In the genomic region with DNA sequence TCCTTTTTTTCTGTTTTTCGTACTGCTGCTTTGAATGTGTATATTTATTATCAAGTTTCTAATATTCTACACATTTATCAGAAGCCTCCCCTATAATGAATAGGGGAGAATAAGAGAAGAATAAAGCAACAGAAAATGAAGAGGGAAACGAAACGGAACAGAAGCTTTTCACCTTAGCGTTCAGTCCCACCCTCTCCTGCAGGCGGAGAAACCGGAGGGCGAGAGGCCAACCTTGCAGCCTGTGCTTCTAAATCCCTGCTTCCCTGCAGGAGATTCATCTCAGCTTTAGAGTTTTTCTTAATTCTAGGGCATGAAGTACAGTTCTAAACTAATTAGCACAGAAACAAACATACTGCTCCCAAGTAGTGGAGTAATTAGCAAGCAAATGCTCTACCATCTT, we compare ENCODE assay signal across 9 cellular contexts.
DNase-seq lines count a peak whose midpoint lies in the region; ATAC-seq, FAIRE-seq and TF ChIP-seq lines count a peak whose summit lies in the region.
"Had no signal": no experiment of that assay in that cellular context is flagged by ENCODE, and none has a peak within 500 bp of the region (broad histone marks: within the 10 kb centered on the region; RNA-seq: fewer than 3 reads in every experiment).

No MANE protein-coding gene starts in this region.

- H3K9me3 Mint-ChIP-seq in osteocyte (ENCODE audit: unreplicated experiment): no peaks in the 10 kb centered on the region

- no peaks in the 10 kb centered on the region for H3K36me3 Mint-ChIP-seq in osteocyte (ENCODE audit: unreplicated experiment)

- H3K9me3 ChIP-seq in SJCRH30 (replicated peaks) (no peaks in the 10 kb centered on the region), spleen (peaks cover 0 to 10% (median 0%) of the 10 kb centered on the region in 8 donors), BE2C (no peaks in the 10 kb centered on the region)

- H3K27ac Mint-ChIP-seq in osteocyte (ENCODE audit: unreplicated experiment): peak overlapping the region; percentile 98

- ATAC-seq in foreskin keratinocyte (no peak), GM21529 (IDR thresholded peaks at IDR 0.05; ENCODE audit: unreplicated experiment) (no peak)

- DNase-seq in H54 (ENCODE audit: insufficient read length, low spot score) (no peak), SJCRH30 (peak in 1 of 2 experiments; percentile 53), foreskin keratinocyte (no peak), osteocyte (ENCODE audit: extremely low spot score, unreplicated experiment) (no peak), spleen (no peak), BE2C (no peak), GM13976 (ENCODE audit: low spot score) (no peak)
- DNase-seq: NCI-H1694 treated with DMSO at 0.1 percent for 48 hours had no signal

- intact Hi-C loops in spleen (cut with DNase I; ENCODE audit: low total_unique reads): no loop called here

- H3K4me3 ChIP-seq in SJCRH30 (peak overlapping the region; percentile 39), spleen (no peak overlapping the region), BE2C (ENCODE audit: low read depth, low read length) (no peak overlapping the region)

- in situ Hi-C loops in GM13976 (cut with MboI; ENCODE audit: low sequenced_read_pairs, unreplicated experiment): loop anchor here (10.0 kb wide), 1 partner anchor 212 kb away; no protein-coding TSS in a partner anchor

- TF ChIP-seq CTCF in foreskin keratinocyte (conservative IDR thresholded peaks at IDR 0.05): no peak
- TF ChIP-seq CTCF in osteocyte (IDR thresholded peaks at IDR 0.05): no peak
- no peak for TF ChIP-seq CTCF in spleen (IDR thresholded peaks at IDR 0.05 in 8 of 11, conservative IDR thresholded peaks at IDR 0.05 in 3 of 11)
- TF ChIP-seq CTCF in BE2C (IDR thresholded peaks at IDR 0.05; ENCODE audit: low read depth, low read length): no peak
- TF ChIP-seq CTCF in GM13976 (IDR thresholded peaks at IDR 0.05; ENCODE audit: borderline replicate concordance, control extremely low read depth, extremely low read depth, insufficient read depth, missing control alignments): no peak

- WGBS in spleen, 5 donors: 75 to 92% (median 90%) methylated on average over 7 of the region's 7 CpGs

- peaks cover 44% of the 10 kb centered on the region for H3K4me1 Mint-ChIP-seq in osteocyte (ENCODE audit: unreplicated experiment)

- H3K27me3 ChIP-seq in SJCRH30 (no peaks in the 10 kb centered on the region), foreskin keratinocyte (no peaks in the 10 kb centered on the region), spleen (replicated peaks in 1 of 7) (no peaks in the 10 kb centered on the region), BE2C (no peaks in the 10 kb centered on the region)

- H3K4me1 ChIP-seq in SJCRH30 (peaks cover 51% of the 10 kb centered on the region), foreskin keratinocyte (peaks cover 41% of the 10 kb centered on the region), spleen (peaks cover 17 to 53% (median 49%) of the 10 kb centered on the region in 6 donors), BE2C (peaks cover 6% of the 10 kb centered on the region; the same call in 1 of the 2 replicates)

- H3K27me3 Mint-ChIP-seq in osteocyte (ENCODE audit: unreplicated experiment): no peaks in the 10 kb centered on the region

- FAIRE-seq in H54 (lab: Jason Lieb, UNC): peak; percentile 15

- H3K27ac ChIP-seq in SJCRH30 (peak overlapping the region; percentile 73), foreskin keratinocyte (peak overlapping the region; percentile 68), spleen (peak overlapping the region in 2 of 8 donors; percentile 77 to 78)

- TF ChIP-seq POLR2A in H54 (IDR thresholded peaks at IDR 0.05; ENCODE audit: low read depth, low read length): no peak
- TF ChIP-seq POLR2A in spleen (IDR thresholded peaks at IDR 0.05): no peak

- H3K36me3 ChIP-seq in SJCRH30 (no peaks in the 10 kb centered on the region), spleen (no peaks in the 10 kb centered on the region), BE2C (no peaks in the 10 kb centered on the region)

- no peak overlapping the region for H3K4me3 Mint-ChIP-seq in osteocyte (ENCODE audit: unreplicated experiment)
